8 cellular contexts compared by ENCODE assay signal in genomic region chr2:96507957-96508520, GRCh38. TPM values are rescaled to one million over a fixed set of nuclear protein-coding genes. Genes with fewer than 3 reads are reported as not detected.
DNase-seq lines count a peak whose midpoint lies in the region; ATAC-seq, FAIRE-seq and TF ChIP-seq lines count a peak whose summit lies in the region.

No MANE protein-coding gene starts in this region.

- H3K27me3 ChIP-seq in pancreas, result no peaks in the 10 kb centered on the region
- H3K27me3 ChIP-seq in tibial artery, result peaks cover 0 to 2% of the 10 kb centered on the region in 2 donors

- peak; percentile 83 for DNase-seq in AG08395 (ENCODE audit: low spot score)
- peak; percentile 87 for DNase-seq in HuH-7 (ENCODE audit: low spot score)
- peak; percentile 28 to 66 for DNase-seq in SHP77 (lab: John Stamatoyannopoulos, UW)
- peak; percentile 82 for DNase-seq in activated T-helper 9 cell treated with anti-CD3 and anti-CD28 coated beads, Interleukin-2, amount 50 U/mL, for 16 hours (ENCODE audit: low read depth)
- DNase-seq in germinal center (ENCODE audit: low spot score), result peak; percentile 89
- DNase-seq in pancreas, result peak; percentile 64 to 95 (median 80)
- peak; percentile 56 to 76 for DNase-seq in tibial artery

- peak overlapping the region; percentile 14 to 80 (median 54) for H3K27ac ChIP-seq in pancreas
- no peak overlapping the region for H3K27ac ChIP-seq in tibial artery

- H3K9me3 ChIP-seq in pancreas (no peaks in the 10 kb centered on the region), tibial artery (no peaks in the 10 kb centered on the region)

- WGBS in pancreas, 2 donors, result 3 to 11% methylated on average over 34 to 38 of the region's 38 CpGs

- ATAC-seq in GM18907 (IDR thresholded peaks at IDR 0.05; ENCODE audit: unreplicated experiment), result peak; percentile 54
- peak; percentile 61 to 79 (median 72) for ATAC-seq in pancreas

- intact Hi-C loops in pancreas (cut with DNase I) (loop anchor here in 1 of 3 donors (2.0 kb wide), 1 partner anchor 101 kb away; no protein-coding TSS in a partner anchor), tibial artery (cut with DNase I; ENCODE audit: low total_unique reads) (loop anchor here (10.0 kb wide), 3 partner anchors 203 to 363 kb away; partner anchors contain the start of genes CIAO1, DUSP2, SNRNP200 and TMEM127)

- no peaks in the 10 kb centered on the region for H3K36me3 ChIP-seq in pancreas
- no peaks in the 10 kb centered on the region for H3K36me3 ChIP-seq in tibial artery

- H3K4me1 ChIP-seq in pancreas (peaks cover 6 to 33% (median 10%) of the 10 kb centered on the region in 3 donors), tibial artery (peaks cover 0 to 27% (median 16%) of the 10 kb centered on the region in 4 donors)

- TF ChIP-seq CTCF in pancreas (IDR thresholded peaks at IDR 0.05) (peak; percentile 98 to 100 (median 99)), tibial artery (IDR thresholded peaks at IDR 0.05) (peak; percentile 98 to 100)

- H3K4me3 ChIP-seq in pancreas, result peak overlapping the region; percentile 4 to 46 (median 28)
- peak overlapping the region; percentile 25 to 42 for H3K4me3 ChIP-seq in tibial artery

- FAIRE-seq in pancreas (lab: Jason Lieb, UNC), result no peak

RNA-seq across cellular contexts. Expression of gene NEURL3, which starts 2.9 kb away (rescaled TPM):
- total RNA-seq in pancreas, result 10 to 100 TPM in 5 of 6 donors, 1 to 10 TPM in 1; 8.6 to 30.4 (median 13.5) TPM
- 10 to 100 TPM; 32.4 to 73.5 TPM for polyA plus RNA-seq in pancreas

RNA-seq across cellular contexts. Expression of gene ARID5A, which starts 28.5 kb away (rescaled TPM):
- total RNA-seq in pancreas, result 10 to 100 TPM in 1 of 6 donors, 1 to 10 TPM in 5; 3.3 to 12.0 (median 4.2) TPM
- polyA plus RNA-seq in pancreas, result 10 to 100 TPM; 13.7 to 20.7 TPM

Comparison
In these comparisons a context has a peak if more than half of its experiments do, and no peak if none do; other contexts are left out.
1. H3K27ac ChIP-seq: peak in pancreas (4 of 4); none in tibial artery (0 of 2).
2. Peak in every context shown above with its lines, with median percentiles within 50 percentile points of each other: DNase-seq.